27 cellular contexts compared by ENCODE assay signal in the genomic region with DNA sequence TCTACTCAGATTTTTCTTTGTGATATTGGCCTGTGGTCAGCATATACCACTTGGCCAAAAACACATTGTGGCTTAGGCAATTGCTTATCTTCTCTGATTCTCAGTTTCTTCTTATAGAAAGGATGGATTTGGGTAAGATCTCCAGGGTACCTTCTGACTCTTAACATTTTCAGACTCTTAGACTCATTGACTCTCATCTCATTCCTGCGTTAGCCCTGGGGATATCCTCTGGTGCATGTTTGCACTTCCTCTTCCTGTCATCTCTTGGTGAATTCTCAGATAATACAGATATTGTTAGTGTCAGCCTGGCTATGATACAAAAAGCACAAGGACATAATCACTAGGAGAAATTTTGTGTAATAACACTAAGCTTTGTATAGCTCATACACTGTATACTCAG.
"Had no signal": no experiment of that assay in that cellular context is flagged by ENCODE, and none has a peak within 500 bp of the region (broad histone marks: within the 10 kb centered on the region; RNA-seq: fewer than 3 reads in every experiment).

No MANE protein-coding gene starts in this region.

- H3K9ac ChIP-seq: parathyroid adenoma had no signal

- DNase-seq: immature natural killer cell; kidney; left colon; left lung; lower lobe of right lung; mammary epithelial cell; mesenchymal stem cell; naive thymus-derived CD8-positive, alpha-beta T cell; occipital lobe; right lobe of liver; stimulated activated CD4-positive, alpha-beta T cell treated with anti-CD3 and anti-CD28 coated beads, Interleukin-1b, Interleukin-23, amount 100 ng/mL, for 48 hours; stimulated activated CD4-positive, alpha-beta T cell treated with anti-CD3 and anti-CD28 coated beads, Interleukin-2, amount 100 ng/mL, for 48 hours; stimulated activated CD4-positive, alpha-beta T cell treated with anti-CD3 and anti-CD28 coated beads, Interleukin-4, amount 100 ng/mL, for 4 hours; stimulated activated CD8-positive, alpha-beta memory T cell treated with anti-CD3 and anti-CD28 coated beads, Interleukin-4, amount 100 ng/mL, for 48 hours; stimulated activated naive CD4-positive, alpha-beta T cell treated with Interleukin-2 at 50 U/mL for 16 hours; stimulated activated naive CD8-positive, alpha-beta T cell treated with anti-CD3 and anti-CD28 coated beads, Interleukin-15, amount 100 ng/mL, for 72 hours; substantia nigra; uterus had no signal

- H3K27me3 Mint-ChIP-seq: naive thymus-derived CD8-positive, alpha-beta T cell; stimulated activated memory B cell treated with anti-CD40 and anti-IgM and Interleukin-4, amounts not matched to agents 10 μg/mL and 1 μg/mL and 100 μg/mL, for 72 hours; stimulated activated naive CD8-positive, alpha-beta T cell treated with anti-CD3 and anti-CD28 coated beads, Interleukin-15, amount 100 ng/mL, for 72 hours; type B pancreatic cell had no signal

- H3K4me3 ChIP-seq: left lung, lower lobe of right lung, right atrium auricular region, right lobe of liver, smooth muscle cell, tibial nerve, uterus had no signal

- H3K27me3 ChIP-seq: left lung, neutrophil, right atrium auricular region, right lobe of liver, tibial nerve, uterus had no signal

- H3K36me3 ChIP-seq: left lung, lower lobe of right lung, neutrophil, right atrium auricular region, right lobe of liver, tibial nerve, uterus had no signal

- H3K9me3 ChIP-seq: lower lobe of right lung, neutrophil, right lobe of liver, uterus had no signal

- H3K27ac ChIP-seq: left lung, lower lobe of right lung, neutrophil, parathyroid adenoma, right atrium auricular region, right lobe of liver, tibial nerve, uterus had no signal

- H3K27ac Mint-ChIP-seq: immature natural killer cell; naive thymus-derived CD8-positive, alpha-beta T cell; nephron; stimulated activated memory B cell treated with anti-CD40 and anti-IgM and Interleukin-4, amounts not matched to agents 10 μg/mL and 1 μg/mL and 100 μg/mL, for 72 hours; stimulated activated naive CD8-positive, alpha-beta T cell treated with anti-CD3 and anti-CD28 coated beads, Interleukin-15, amount 100 ng/mL, for 72 hours; type B pancreatic cell had no signal

- H3K4me1 Mint-ChIP-seq: immature natural killer cell; naive thymus-derived CD8-positive, alpha-beta T cell; nephron; stimulated activated memory B cell treated with anti-CD40 and anti-IgM and Interleukin-4, amounts not matched to agents 10 μg/mL and 1 μg/mL and 100 μg/mL, for 72 hours; stimulated activated naive CD8-positive, alpha-beta T cell treated with anti-CD3 and anti-CD28 coated beads, Interleukin-15, amount 100 ng/mL, for 72 hours had no signal

- H3K9me3 Mint-ChIP-seq: type B pancreatic cell had no signal

- H3K4me3 Mint-ChIP-seq: immature natural killer cell; naive thymus-derived CD8-positive, alpha-beta T cell; nephron; neural crest cell; stimulated activated memory B cell treated with anti-CD40 and anti-IgM and Interleukin-4, amounts not matched to agents 10 μg/mL and 1 μg/mL and 100 μg/mL, for 72 hours; stimulated activated naive CD8-positive, alpha-beta T cell treated with anti-CD3 and anti-CD28 coated beads, Interleukin-15, amount 100 ng/mL, for 72 hours; type B pancreatic cell had no signal

- H3K4me1 ChIP-seq: left lung, lower lobe of right lung, parathyroid adenoma, right atrium auricular region, right lobe of liver, tibial nerve, uterus had no signal

- H3K36me3 Mint-ChIP-seq: immature natural killer cell; naive thymus-derived CD8-positive, alpha-beta T cell; stimulated activated memory B cell treated with anti-CD40 and anti-IgM and Interleukin-4, amounts not matched to agents 10 μg/mL and 1 μg/mL and 100 μg/mL, for 72 hours; type B pancreatic cell had no signal
